In genomic region chr1:202163281-202164270, GRCh38 we compare ENCODE assay signal across 14 cellular contexts. TPM values are rescaled to one million over a fixed set of nuclear protein-coding genes. Genes with fewer than 3 reads are reported as not detected.
A peak's percentile ranks its signal among the peaks of the same experiment; 100 is the strongest.
DNase-seq lines count a peak whose midpoint lies in the region; ATAC-seq and TF ChIP-seq lines count a peak whose summit lies in the region.
"Had no signal": no experiment of that assay in that cellular context is flagged by ENCODE, and none has a peak within 500 bp of the region (broad histone marks: within the 10 kb centered on the region; RNA-seq: fewer than 3 reads in every experiment).

No MANE protein-coding gene starts in this region.

- H3K4me3 ChIP-seq in BLaER1, result peak overlapping the region; percentile 51; the same call in 1 of the 2 replicates
- H3K4me3 ChIP-seq in HEK293 (ENCODE audit: low read depth, low read length), result no peak overlapping the region
- H3K4me3 ChIP-seq in left lung, result no peak overlapping the region
- H3K4me3 ChIP-seq: left ventricle myocardium inferior, pancreas had no signal

- H3K4me1 ChIP-seq in BLaER1 (peaks cover 78% of the 10 kb centered on the region), HEK293 (ENCODE audit: control insufficient read depth, insufficient read depth, low read length) (no peaks in the 10 kb centered on the region), left lung (peaks cover 5 to 58% of the 10 kb centered on the region in 2 donors)
- H3K4me1 ChIP-seq: left ventricle myocardium inferior, pancreas had no signal

- TF ChIP-seq CTCF in HEK293 (tag by site-specific recombination; IDR thresholded peaks at IDR 0.05) (no peak), nephron (IDR thresholded peaks at IDR 0.05; ENCODE audit: unreplicated experiment in 3 of 3) (no peak), left lung (IDR thresholded peaks at IDR 0.05) (no peak)

- H3K4me1 Mint-ChIP-seq in activated naive CD8-positive, alpha-beta T cell treated with anti-CD3 and anti-CD28 coated beads, Interleukin-2, amount 50 U/mL, for 24 hours, result peaks cover 82% of the 10 kb centered on the region
- H3K4me1 Mint-ChIP-seq in nephron, result peaks cover 65% of the 10 kb centered on the region

- intact Hi-C loops in left lung (cut with DNase I), result no loop called here

- peak overlapping the region; percentile 99 for H3K4me3 Mint-ChIP-seq in activated naive CD8-positive, alpha-beta T cell treated with anti-CD3 and anti-CD28 coated beads, Interleukin-2, amount 50 U/mL, for 24 hours
- H3K4me3 Mint-ChIP-seq in nephron, result no peak overlapping the region

- no peak for ATAC-seq in activated naive CD8-positive, alpha-beta T cell treated with anti-CD3 and anti-CD28 coated beads, Interleukin-2, amount 50 U/mL, for 24 hours
- ATAC-seq in left lung, result no peak
- ATAC-seq in HG03159 (IDR thresholded peaks at IDR 0.05; ENCODE audit: unreplicated experiment), result no peak
- ATAC-seq: pancreas had no signal

- H4K20me1 ChIP-seq in BLaER1, result peaks cover 26% of the 10 kb centered on the region; the same call in 1 of the 2 replicates

- no peaks in the 10 kb centered on the region for H3K27me3 Mint-ChIP-seq in activated naive CD8-positive, alpha-beta T cell treated with anti-CD3 and anti-CD28 coated beads, Interleukin-2, amount 50 U/mL, for 24 hours
- H3K27me3 Mint-ChIP-seq in nephron (ENCODE audit: low read depth), result peaks cover 5% of the 10 kb centered on the region

- peak overlapping the region; percentile 56; the same call in 1 of the 2 replicates for H3K9ac ChIP-seq in BLaER1

- POLR2A ChIA-PET in HEK293 (lab: Yijun Ruan, JAX), result no interaction called here

- peak overlapping the region; percentile 98 for H3K4me2 ChIP-seq in BLaER1

- no peaks in the 10 kb centered on the region for H3K9me3 Mint-ChIP-seq in activated naive CD8-positive, alpha-beta T cell treated with anti-CD3 and anti-CD28 coated beads, Interleukin-2, amount 50 U/mL, for 24 hours
- H3K9me3 Mint-ChIP-seq in nephron, result no peaks in the 10 kb centered on the region

- H3K27me3 ChIP-seq in BLaER1, result 0 out of 2 replicates have a peak, but pooled peaks cover 5% of the 10 kb centered on the region
- H3K27me3 ChIP-seq in left lung, result no peaks in the 10 kb centered on the region
- H3K27me3 ChIP-seq: brain microvascular endothelial cell, pancreas had no signal

- H3K27ac Mint-ChIP-seq in activated naive CD8-positive, alpha-beta T cell treated with anti-CD3 and anti-CD28 coated beads, Interleukin-2, amount 50 U/mL, for 24 hours, result peak overlapping the region; percentile 99
- H3K27ac Mint-ChIP-seq in nephron, result peak overlapping the region; percentile 76 to 79 (median 78)

- H3K36me3 Mint-ChIP-seq in activated naive CD8-positive, alpha-beta T cell treated with anti-CD3 and anti-CD28 coated beads, Interleukin-2, amount 50 U/mL, for 24 hours (ENCODE audit: low read depth), result peaks cover 12% of the 10 kb centered on the region
- H3K36me3 Mint-ChIP-seq in nephron (ENCODE audit: low read depth), result no peaks in the 10 kb centered on the region

- peak; percentile 30 for DNase-seq in activated naive CD8-positive, alpha-beta T cell treated with anti-CD3 and anti-CD28 coated beads, Interleukin-2, amount 50 U/mL, for 24 hours
- DNase-seq in left lung (no peak), cerebellar nuclear complex (lab: John Stamatoyannopoulos, UW) (no peak)
- DNase-seq in activated effector memory CD4-positive, alpha-beta T cell treated with anti-CD3 and anti-CD28 coated beads, Interleukin-2, amount 50 U/mL, for 16 hours, result no peak
- DNase-seq: brain microvascular endothelial cell, GOT3, left ventricle myocardium inferior, NCI-H446, T1000 had no signal

- no peaks in the 10 kb centered on the region for H3K36me3 ChIP-seq in BLaER1
- no peaks in the 10 kb centered on the region for H3K36me3 ChIP-seq in HEK293 (ENCODE audit: control insufficient read depth in 2 of 2, insufficient read depth in 1 of 2, low read length in 2 of 2)
- H3K36me3 ChIP-seq in left lung, result no peaks in the 10 kb centered on the region
- H3K36me3 ChIP-seq: brain microvascular endothelial cell, left ventricle myocardium inferior, pancreas had no signal

- H3K27ac ChIP-seq in BLaER1 (peak overlapping the region; percentile 97; the same call in 1 of the 2 replicates), HEK293 (ENCODE audit: extremely low read depth, low read depth, low read length) (no peak overlapping the region), left lung (no peak overlapping the region)
- H3K27ac ChIP-seq: brain microvascular endothelial cell, left ventricle myocardium inferior, pancreas had no signal

- CTCF ChIA-PET in HEK293 (lab: Yijun Ruan, JAX), result interaction anchor here (1.0 to 1.9 kb wide), 3 partner anchors 9 to 32 kb away, joined by 3 to 6 read pairs (median 3); no protein-coding TSS in a partner anchor

- H3K9me3 ChIP-seq in BLaER1, result no peaks in the 10 kb centered on the region
- no peaks in the 10 kb centered on the region for H3K9me3 ChIP-seq in HEK293 (ENCODE audit: control insufficient read depth, insufficient read depth, low read depth, low read length)
- H3K9me3 ChIP-seq in left lung, result no peaks in the 10 kb centered on the region
- H3K9me3 ChIP-seq: left ventricle myocardium inferior, pancreas had no signal

TF ChIP-seq in HEK293, 187 proteins besides CTCF, POLR2A, EP300 and RAD21:
- TF ChIP-seq ZNF223 (tag by site-specific recombination; IDR thresholded peaks at IDR 0.05) (no peak), ZNF266 (tag by site-specific recombination; IDR thresholded peaks at IDR 0.05; ENCODE audit: low read depth) (no peak), ZNF248 (tag by site-specific recombination; IDR thresholded peaks at IDR 0.05) (no peak), SCRT2 (tag by site-specific recombination; IDR thresholded peaks at IDR 0.05) (no peak), KLF7 (tag by site-specific recombination; IDR thresholded peaks at IDR 0.05; ENCODE audit: borderline replicate concordance) (no peak), ZNF707 (tag by site-specific recombination; IDR thresholded peaks at IDR 0.05) (no peak), SCRT1 (tag by site-specific recombination; IDR thresholded peaks at IDR 0.05; ENCODE audit: borderline replicate concordance) (no peak), ZNF121 (tag by site-specific recombination; IDR thresholded peaks at IDR 0.05) (no peak), ZIC2 (tag by site-specific recombination; IDR thresholded peaks at IDR 0.05) (peak; percentile 76), GLIS1 (tag by site-specific recombination; IDR thresholded peaks at IDR 0.05) (peak; percentile 85), ZNF341 (tag by site-specific recombination; IDR thresholded peaks at IDR 0.05; ENCODE audit: low read depth) (peak; percentile 78)
TF ChIP-seq in HEK293: peak in this region for 3.

RNA-seq across cellular contexts. Expression of gene PTPN7, which starts 3.2 kb away (rescaled TPM):
- total RNA-seq in left lung, result 10 to 100 TPM in 1 of 2 donors, 1 to 10 TPM in 1; 2.7 to 11.7 TPM

RNA-seq across cellular contexts. Expression of gene ARL8A, which starts 19.0 kb away (rescaled TPM):
- 100 to 1,000 TPM in 1 of 2 donors, 10 to 100 TPM in 1; 91.2 to 112 TPM for total RNA-seq in left lung

RNA-seq across cellular contexts. Expression of gene LGR6, which starts 30.0 kb away (rescaled TPM):
- total RNA-seq in left lung, result 1 to 10 TPM; 1.5 TPM

RNA-seq across cellular contexts. Expression of gene GPR37L1, which starts 40.9 kb away (rescaled TPM):
- under 1 TPM; 0.05 to 0.09 TPM for total RNA-seq in left lung
